Comparison of ENCODE assay signal across 8 cellular contexts in genomic region chr12:110468212-110469048, GRCh38. TPM values are rescaled to one million over a fixed set of nuclear protein-coding genes. Genes with fewer than 3 reads are reported as not detected.
DNase-seq lines count a peak whose midpoint lies in the region; ATAC-seq, FAIRE-seq and TF ChIP-seq lines count a peak whose summit lies in the region.

TSS of gene FAM216A (plus strand) at chr12:110468845. CDS start at chr12:110468876, 31 bp downstream.
TSS of gene GPN3 (minus strand) at chr12:110468257. CDS start at chr12:110468203, 54 bp downstream.

- ATAC-seq in HG02852 (IDR thresholded peaks at IDR 0.05; ENCODE audit: unreplicated experiment) (peak; percentile 74), heart left ventricle (peak; percentile 95 to 97 (median 96)), upper lobe of left lung (ENCODE audit: low FRiP score in 2 of 2) (peak; percentile 97 to 98)

- intact Hi-C loops in adrenal gland (cut with DNase I) = no loop called here
- intact Hi-C loops in heart left ventricle (cut with DNase I) = loop anchor here in 6 of 10 donors (1.0 to 5.0 kb wide), 7 partner anchors 18 to 419 kb away; partner anchors contain the start of genes RAD9B (in 6 of the 6), VPS29 (in 6 of the 6) and ARPC3 (in 1 of the 6)

- H3K4me3 ChIP-seq in adrenal gland (peak within 1 kb of the TSS; percentile 36 to 77 (median 64)), heart left ventricle (peak within 1 kb of the TSS; percentile 59 to 97 (median 78)), upper lobe of left lung (peak within 1 kb of the TSS; percentile 71 to 93 (median 92))

- peak in 1 of 4 donors; percentile 81 for TF ChIP-seq EP300 in upper lobe of left lung (IDR thresholded peaks at IDR 0.05)

- H3K9me3 ChIP-seq in adrenal gland (replicated peaks in 1 of 3) = no peaks in the 10 kb centered on the region
- no peaks in the 10 kb centered on the region for H3K9me3 ChIP-seq in heart left ventricle
- no peaks in the 10 kb centered on the region for H3K9me3 ChIP-seq in upper lobe of left lung

- FAIRE-seq in GM12892 (lab: Jason Lieb, UNC) = peak; percentile 99

- DNase-seq in GM12892 (ENCODE audit: insufficient read length) (peak; percentile 79), NCI-H146 (lab: John Stamatoyannopoulos, UW) (peak; percentile 99), T-helper 1 cell (peak; percentile 89 to 97 (median 93)), adrenal gland (peak; percentile 97 to 98 (median 97)), heart left ventricle (peak; percentile 96 to 98 (median 97)), pons (ENCODE audit: low spot score) (peak; percentile 98), upper lobe of left lung (peak; percentile 93 to 96)

- 0% methylated on average over 30 to 79 of the region's 79 CpGs for WGBS in adrenal gland, 4 donors
- 0 to 1% (median 0%) methylated on average over 24 to 79 of the region's 79 CpGs for WGBS in heart left ventricle, 4 donors
- 1 to 2% methylated on average over 43 to 54 of the region's 79 CpGs for WGBS in upper lobe of left lung, 2 donors

- peak; percentile 83 for TF ChIP-seq POLR2A in GM12892 (IDR thresholded peaks at IDR 0.05; ENCODE audit: low read depth, low read length)
- TF ChIP-seq POLR2A in adrenal gland (IDR thresholded peaks at IDR 0.05) = peak in 1 of 2 donors; percentile 95
- peak in 1 of 2 donors; percentile 66 for TF ChIP-seq POLR2A in heart left ventricle (IDR thresholded peaks at IDR 0.05)
- peak in 1 of 4 donors; percentile 7 for TF ChIP-seq POLR2A in upper lobe of left lung (IDR thresholded peaks at IDR 0.05)

- TF ChIP-seq CTCF in adrenal gland (IDR thresholded peaks at IDR 0.05) = no peak
- no peak for TF ChIP-seq CTCF in heart left ventricle (IDR thresholded peaks at IDR 0.05)
- no peak for TF ChIP-seq CTCF in upper lobe of left lung (IDR thresholded peaks at IDR 0.05)

- H3K36me3 ChIP-seq in adrenal gland (replicated peaks in 1 of 2) (peaks cover 0 to 15% of the 10 kb centered on the region in 2 donors), heart left ventricle (peaks cover 0 to 20% (median 15%) of the 10 kb centered on the region in 9 donors), upper lobe of left lung (peaks cover 0 to 18% (median 8%) of the 10 kb centered on the region in 4 donors)

- H3K27ac ChIP-seq in adrenal gland = peak within 1 kb of the TSS; percentile 80 to 95 (median 89)
- peak within 1 kb of the TSS in 11 of 12 donors; percentile 83 to 97 (median 87) for H3K27ac ChIP-seq in heart left ventricle
- H3K27ac ChIP-seq in upper lobe of left lung = peak within 1 kb of the TSS; percentile 87 to 94 (median 90)

- H3K4me1 ChIP-seq in adrenal gland (replicated peaks in 1 of 2) = peaks cover 8 to 13% of the 10 kb centered on the region in 2 donors
- H3K4me1 ChIP-seq in heart left ventricle = peaks cover 0 to 30% (median 16%) of the 10 kb centered on the region in 12 donors
- H3K4me1 ChIP-seq in upper lobe of left lung = peaks cover 18 to 28% (median 21%) of the 10 kb centered on the region in 4 donors

- H3K27me3 ChIP-seq in adrenal gland (no peaks in the 10 kb centered on the region), heart left ventricle (no peaks in the 10 kb centered on the region), upper lobe of left lung (no peaks in the 10 kb centered on the region)

RNA-seq across cellular contexts. Expression of gene FAM216A, which starts in this region (rescaled TPM):
- polyA plus RNA-seq in GM12892 (2012; ENCODE audit: missing spikeins) = 53.1 TPM
- 10 to 100 TPM in 3 of 8 donors, 1 to 10 TPM in 5; 5.0 to 15.1 (median 8.1) TPM for total RNA-seq in adrenal gland
- 10 to 100 TPM in 2 of 3 donors, 1 to 10 TPM in 1; 6.2 to 20.0 (median 10.8) TPM for polyA plus RNA-seq in adrenal gland
- 1 to 10 TPM; 3.6 to 8.0 (median 4.7) TPM for total RNA-seq in heart left ventricle
- polyA plus RNA-seq in heart left ventricle = 10 to 100 TPM in 1 of 2 donors, 1 to 10 TPM in 1; 8.7 to 29.3 TPM
- 1 to 10 TPM; 3.1 to 6.1 (median 3.2) TPM for total RNA-seq in upper lobe of left lung

RNA-seq across cellular contexts. Expression of gene GPN3, which starts in this region (rescaled TPM):
- 36.1 TPM for polyA plus RNA-seq in GM12892 (2012; ENCODE audit: missing spikeins)
- 10 to 100 TPM; 14.0 to 27.1 (median 21.6) TPM for total RNA-seq in adrenal gland
- polyA plus RNA-seq in adrenal gland = 10 to 100 TPM in 2 of 3 donors, 1 to 10 TPM in 1; 9.6 to 30.0 (median 11.5) TPM
- 10 to 100 TPM; 14.5 to 37.0 (median 28.4) TPM for total RNA-seq in heart left ventricle
- 10 to 100 TPM; 16.1 to 62.2 TPM for polyA plus RNA-seq in heart left ventricle
- total RNA-seq in upper lobe of left lung = 10 to 100 TPM in 4 of 6 donors, 1 to 10 TPM in 2; 4.1 to 31.4 (median 19.6) TPM

Comparison
In these comparisons a context has a peak if more than half of its experiments do, and no peak if none do; other contexts are left out.
1. Peak in every context shown above with its lines: DNase-seq, ATAC-seq, H3K4me3 ChIP-seq and H3K27ac ChIP-seq.
2. intact Hi-C loops: an anchor here in heart left ventricle (1.0 to 5.0 kb wide); none called in adrenal gland.